In genomic region chr19:5805465-5806132, GRCh38 we compare ENCODE assay signal across 1 cellular context.
TF ChIP-seq lines count a peak whose summit lies in the region.

No MANE protein-coding gene starts in this region.

TF ChIP-seq in K562, 482 proteins besides CTCF, POLR2A, EP300 and RAD21 (continued from another document and continues in another):
- TF ChIP-seq NCOA4 (IDR thresholded peaks at IDR 0.05; ENCODE audit: partially characterized antibody) (no peak), BRD9 (IDR thresholded peaks at IDR 0.05; ENCODE audit: low read depth, partially characterized antibody) (no peak), ZNF445 (CRISPR knock-in tag; IDR thresholded peaks at IDR 0.05; ENCODE audit: low read depth) (no peak), ZNF507 (tag; conservative IDR thresholded peaks at IDR 0.05) (no peak), ZNF12 (CRISPR knock-in tag; IDR thresholded peaks at IDR 0.05) (no peak), NEUROD1 (IDR thresholded peaks at IDR 0.05; ENCODE audit: borderline replicate concordance, low read depth, low read length, partially characterized antibody) (no peak), CHD2 (IDR thresholded peaks at IDR 0.05; ENCODE audit: low read depth, low read length) (no peak), ERF (CRISPR knock-in tag; IDR thresholded peaks at IDR 0.05) (no peak), ILF3 (IDR thresholded peaks at IDR 0.05; ENCODE audit: borderline replicate concordance) (no peak), NR2F6 (CRISPR knock-in tag; IDR thresholded peaks at IDR 0.05) (no peak), ZNF282 (CRISPR knock-in tag; IDR thresholded peaks at IDR 0.05) (no peak), HDAC2 (IDR thresholded peaks at IDR 0.05) (0 out of 2 replicates have a peak, but pooled peaks have one; percentile 23), ZNF184 (CRISPR knock-in tag; IDR thresholded peaks at IDR 0.05) (no peak), ZFPM2 (CRISPR knock-in tag; IDR thresholded peaks at IDR 0.05) (no peak), HNRNPLL (IDR thresholded peaks at IDR 0.05; ENCODE audit: low read depth, low read length, poor library complexity, severe bottlenecking) (no peak), BDP1 (IDR thresholded peaks at IDR 0.05; ENCODE audit: insufficient read depth, insufficient read length) (no peak), ZFP1 (CRISPR knock-in tag; IDR thresholded peaks at IDR 0.05) (no peak), NR2C2 (CRISPR knock-in tag; IDR thresholded peaks at IDR 0.05) (no peak), NR2C2 (tag; IDR thresholded peaks at IDR 0.05) (no peak), NR1H2 (CRISPR knock-in tag; IDR thresholded peaks at IDR 0.05) (no peak), ZNF655 (CRISPR knock-in tag; IDR thresholded peaks at IDR 0.05) (no peak), TBP (optimal IDR thresholded peaks at IDR 0.05; ENCODE audit: low read depth, low read length) (no peak), BCOR (IDR thresholded peaks at IDR 0.05) (no peak), SIX5 (IDR thresholded peaks at IDR 0.05; ENCODE audit: borderline replicate concordance in 1 of 2, insufficient read depth in 1 of 2, low read depth in 1 of 2, low read length in 2 of 2) (no peak), ETV6 (IDR thresholded peaks at IDR 0.05; ENCODE audit: borderline replicate concordance in 1 of 2, low read depth in 2 of 2, low read length in 1 of 2) (no peak), ETV6 (CRISPR knock-in tag; IDR thresholded peaks at IDR 0.05; ENCODE audit: borderline replicate concordance) (no peak), THAP12 (CRISPR knock-in tag; IDR thresholded peaks at IDR 0.05) (peak; percentile 18; the same call in 1 of the 2 replicates), RBM17 (IDR thresholded peaks at IDR 0.05; ENCODE audit: borderline replicate concordance, low read depth, low read length) (no peak), PHF21A (IDR thresholded peaks at IDR 0.05; ENCODE audit: borderline replicate concordance, low read depth) (no peak), MAFG (tag; conservative IDR thresholded peaks at IDR 0.05) (no peak), XRCC3 (IDR thresholded peaks at IDR 0.05) (no peak), ZNF57 (CRISPR knock-in tag; IDR thresholded peaks at IDR 0.05) (no peak), ZNF197 (CRISPR knock-in tag; IDR thresholded peaks at IDR 0.05; ENCODE audit: low read depth) (no peak), YY1 (IDR thresholded peaks at IDR 0.05; ENCODE audit: borderline replicate concordance in 1 of 3, control insufficient read depth in 1 of 3, extremely low read depth in 1 of 3, insufficient read depth in 3 of 3, insufficient read length in 1 of 3, insufficient replicate concordance in 2 of 3, low read depth in 1 of 3, low read length in 2 of 3) (peak in 2 of 3 experiments; percentile 24 to 26), ARHGAP35 (IDR thresholded peaks at IDR 0.05; ENCODE audit: partially characterized antibody) (no peak), KDM2B (CRISPR knock-in tag; IDR thresholded peaks at IDR 0.05) (peak; percentile 84; the same call in 1 of the 2 replicates), PTRF (tag; IDR thresholded peaks at IDR 0.05) (no peak), NCOA1 (IDR thresholded peaks at IDR 0.05; ENCODE audit: low read depth) (no peak), FOXJ3 (CRISPR knock-in tag; IDR thresholded peaks at IDR 0.05) (no peak), HOMEZ (CRISPR knock-in tag; IDR thresholded peaks at IDR 0.05) (no peak), MCM7 (IDR thresholded peaks at IDR 0.05) (no peak)
- TF ChIP-seq, protein P1, sequence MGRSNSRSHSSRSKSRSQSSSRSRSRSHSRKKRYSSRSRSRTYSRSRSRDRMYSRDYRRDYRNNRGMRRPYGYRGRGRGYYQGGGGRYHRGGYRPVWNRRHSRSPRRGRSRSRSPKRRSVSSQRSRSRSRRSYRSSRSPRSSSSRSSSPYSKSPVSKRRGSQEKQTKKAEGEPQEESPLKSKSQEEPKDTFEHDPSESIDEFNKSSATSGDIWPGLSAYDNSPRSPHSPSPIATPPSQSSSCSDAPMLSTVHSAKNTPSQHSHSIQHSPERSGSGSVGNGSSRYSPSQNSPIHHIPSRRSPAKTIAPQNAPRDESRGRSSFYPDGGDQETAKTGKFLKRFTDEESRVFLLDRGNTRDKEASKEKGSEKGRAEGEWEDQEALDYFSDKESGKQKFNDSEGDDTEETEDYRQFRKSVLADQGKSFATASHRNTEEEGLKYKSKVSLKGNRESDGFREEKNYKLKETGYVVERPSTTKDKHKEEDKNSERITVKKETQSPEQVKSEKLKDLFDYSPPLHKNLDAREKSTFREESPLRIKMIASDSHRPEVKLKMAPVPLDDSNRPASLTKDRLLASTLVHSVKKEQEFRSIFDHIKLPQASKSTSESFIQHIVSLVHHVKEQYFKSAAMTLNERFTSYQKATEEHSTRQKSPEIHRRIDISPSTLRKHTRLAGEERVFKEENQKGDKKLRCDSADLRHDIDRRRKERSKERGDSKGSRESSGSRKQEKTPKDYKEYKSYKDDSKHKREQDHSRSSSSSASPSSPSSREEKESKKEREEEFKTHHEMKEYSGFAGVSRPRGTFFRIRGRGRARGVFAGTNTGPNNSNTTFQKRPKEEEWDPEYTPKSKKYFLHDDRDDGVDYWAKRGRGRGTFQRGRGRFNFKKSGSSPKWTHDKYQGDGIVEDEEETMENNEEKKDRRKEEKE (IDR thresholded peaks at IDR 0.05; ENCODE audit: borderline replicate concordance in 1 of 2, control insufficient read depth in 1 of 2, low read depth in 2 of 2, low read length in 1 of 2) = no peak
- TF ChIP-seq, protein P2, sequence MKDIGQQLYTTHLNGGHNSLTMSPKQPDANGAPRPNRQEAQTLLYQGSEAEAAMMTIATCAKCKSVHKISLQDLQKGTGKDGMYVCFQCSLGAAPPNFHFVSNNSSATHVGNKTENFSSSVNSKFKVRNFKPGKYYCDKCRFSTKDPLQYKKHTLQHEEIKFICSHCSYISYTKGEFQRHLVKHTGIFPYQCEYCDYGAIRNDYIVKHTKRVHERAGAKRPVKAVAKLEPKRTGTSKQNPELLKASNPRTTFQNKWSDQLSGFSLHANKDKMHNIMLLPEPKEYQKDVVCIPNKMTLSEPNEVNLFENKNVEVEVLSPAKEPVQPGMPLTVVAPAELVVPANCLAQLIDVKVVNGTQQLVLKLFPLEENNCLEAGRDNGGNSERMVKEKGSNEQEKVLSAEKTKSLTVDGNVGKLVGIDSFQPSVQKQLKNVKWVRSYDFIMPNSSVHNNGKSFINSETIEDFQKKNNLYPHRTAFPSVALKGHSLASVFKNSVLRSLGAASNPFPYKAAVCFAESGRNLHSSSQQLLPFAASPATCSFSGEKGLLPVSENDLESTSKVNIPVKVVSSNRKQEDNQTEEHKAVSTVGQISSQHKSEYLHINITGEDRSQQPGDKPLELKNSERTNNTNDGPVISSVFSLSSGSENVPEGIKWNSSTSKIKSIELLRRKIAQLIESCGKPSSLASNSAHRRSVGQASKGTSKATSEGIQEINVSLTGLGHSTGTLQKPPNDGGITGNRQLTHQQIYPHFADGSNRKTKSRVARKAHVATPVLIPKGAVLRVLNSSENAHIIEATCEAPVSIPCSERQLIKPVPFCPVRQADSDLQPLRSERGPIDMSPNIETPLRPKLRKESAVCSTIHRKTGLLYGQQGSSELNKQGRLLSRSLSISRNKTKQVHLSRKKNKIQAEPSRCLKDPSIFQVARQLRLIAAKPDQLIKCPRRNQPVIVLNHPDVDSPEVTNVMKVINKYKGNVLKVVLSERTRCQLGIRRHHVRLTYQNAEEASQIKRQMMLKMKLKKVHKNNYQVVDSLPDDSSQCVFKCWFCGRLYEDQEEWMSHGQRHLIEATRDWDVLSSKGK (CRISPR knock-in tag; IDR thresholded peaks at IDR 0.05) = no peak
- TF ChIP-seq, protein P3, sequence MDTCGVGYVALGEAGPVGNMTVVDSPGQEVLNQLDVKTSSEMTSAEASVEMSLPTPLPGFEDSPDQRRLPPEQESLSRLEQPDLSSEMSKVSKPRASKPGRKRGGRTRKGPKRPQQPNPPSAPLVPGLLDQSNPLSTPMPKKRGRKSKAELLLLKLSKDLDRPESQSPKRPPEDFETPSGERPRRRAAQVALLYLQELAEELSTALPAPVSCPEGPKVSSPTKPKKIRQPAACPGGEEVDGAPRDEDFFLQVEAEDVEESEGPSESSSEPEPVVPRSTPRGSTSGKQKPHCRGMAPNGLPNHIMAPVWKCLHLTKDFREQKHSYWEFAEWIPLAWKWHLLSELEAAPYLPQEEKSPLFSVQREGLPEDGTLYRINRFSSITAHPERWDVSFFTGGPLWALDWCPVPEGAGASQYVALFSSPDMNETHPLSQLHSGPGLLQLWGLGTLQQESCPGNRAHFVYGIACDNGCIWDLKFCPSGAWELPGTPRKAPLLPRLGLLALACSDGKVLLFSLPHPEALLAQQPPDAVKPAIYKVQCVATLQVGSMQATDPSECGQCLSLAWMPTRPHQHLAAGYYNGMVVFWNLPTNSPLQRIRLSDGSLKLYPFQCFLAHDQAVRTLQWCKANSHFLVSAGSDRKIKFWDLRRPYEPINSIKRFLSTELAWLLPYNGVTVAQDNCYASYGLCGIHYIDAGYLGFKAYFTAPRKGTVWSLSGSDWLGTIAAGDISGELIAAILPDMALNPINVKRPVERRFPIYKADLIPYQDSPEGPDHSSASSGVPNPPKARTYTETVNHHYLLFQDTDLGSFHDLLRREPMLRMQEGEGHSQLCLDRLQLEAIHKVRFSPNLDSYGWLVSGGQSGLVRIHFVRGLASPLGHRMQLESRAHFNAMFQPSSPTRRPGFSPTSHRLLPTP (IDR thresholded peaks at IDR 0.05; ENCODE audit: borderline replicate concordance, extremely low read depth, insufficient read length) = no peak
- TF ChIP-seq, protein P4, sequence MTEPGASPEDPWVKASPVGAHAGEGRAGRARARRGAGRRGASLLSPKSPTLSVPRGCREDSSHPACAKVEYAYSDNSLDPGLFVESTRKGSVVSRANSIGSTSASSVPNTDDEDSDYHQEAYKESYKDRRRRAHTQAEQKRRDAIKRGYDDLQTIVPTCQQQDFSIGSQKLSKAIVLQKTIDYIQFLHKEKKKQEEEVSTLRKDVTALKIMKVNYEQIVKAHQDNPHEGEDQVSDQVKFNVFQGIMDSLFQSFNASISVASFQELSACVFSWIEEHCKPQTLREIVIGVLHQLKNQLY (CRISPR knock-in tag; conservative IDR thresholded peaks at IDR 0.05) = no peak
- TF ChIP-seq, protein P5, sequence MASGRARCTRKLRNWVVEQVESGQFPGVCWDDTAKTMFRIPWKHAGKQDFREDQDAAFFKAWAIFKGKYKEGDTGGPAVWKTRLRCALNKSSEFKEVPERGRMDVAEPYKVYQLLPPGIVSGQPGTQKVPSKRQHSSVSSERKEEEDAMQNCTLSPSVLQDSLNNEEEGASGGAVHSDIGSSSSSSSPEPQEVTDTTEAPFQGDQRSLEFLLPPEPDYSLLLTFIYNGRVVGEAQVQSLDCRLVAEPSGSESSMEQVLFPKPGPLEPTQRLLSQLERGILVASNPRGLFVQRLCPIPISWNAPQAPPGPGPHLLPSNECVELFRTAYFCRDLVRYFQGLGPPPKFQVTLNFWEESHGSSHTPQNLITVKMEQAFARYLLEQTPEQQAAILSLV (tag; IDR thresholded peaks at IDR 0.05) = no peak
- TF ChIP-seq, protein P6, sequence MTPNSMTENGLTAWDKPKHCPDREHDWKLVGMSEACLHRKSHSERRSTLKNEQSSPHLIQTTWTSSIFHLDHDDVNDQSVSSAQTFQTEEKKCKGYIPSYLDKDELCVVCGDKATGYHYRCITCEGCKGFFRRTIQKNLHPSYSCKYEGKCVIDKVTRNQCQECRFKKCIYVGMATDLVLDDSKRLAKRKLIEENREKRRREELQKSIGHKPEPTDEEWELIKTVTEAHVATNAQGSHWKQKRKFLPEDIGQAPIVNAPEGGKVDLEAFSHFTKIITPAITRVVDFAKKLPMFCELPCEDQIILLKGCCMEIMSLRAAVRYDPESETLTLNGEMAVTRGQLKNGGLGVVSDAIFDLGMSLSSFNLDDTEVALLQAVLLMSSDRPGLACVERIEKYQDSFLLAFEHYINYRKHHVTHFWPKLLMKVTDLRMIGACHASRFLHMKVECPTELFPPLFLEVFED (CRISPR knock-in tag; conservative IDR thresholded peaks at IDR 0.05) = no peak
- TF ChIP-seq, protein P7, sequence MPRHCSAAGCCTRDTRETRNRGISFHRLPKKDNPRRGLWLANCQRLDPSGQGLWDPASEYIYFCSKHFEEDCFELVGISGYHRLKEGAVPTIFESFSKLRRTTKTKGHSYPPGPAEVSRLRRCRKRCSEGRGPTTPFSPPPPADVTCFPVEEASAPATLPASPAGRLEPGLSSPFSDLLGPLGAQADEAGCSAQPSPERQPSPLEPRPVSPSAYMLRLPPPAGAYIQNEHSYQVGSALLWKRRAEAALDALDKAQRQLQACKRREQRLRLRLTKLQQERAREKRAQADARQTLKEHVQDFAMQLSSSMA (CRISPR knock-in tag; IDR thresholded peaks at IDR 0.05) = no peak
